ENCODE assay signal across 1 cellular context in the genomic region with DNA sequence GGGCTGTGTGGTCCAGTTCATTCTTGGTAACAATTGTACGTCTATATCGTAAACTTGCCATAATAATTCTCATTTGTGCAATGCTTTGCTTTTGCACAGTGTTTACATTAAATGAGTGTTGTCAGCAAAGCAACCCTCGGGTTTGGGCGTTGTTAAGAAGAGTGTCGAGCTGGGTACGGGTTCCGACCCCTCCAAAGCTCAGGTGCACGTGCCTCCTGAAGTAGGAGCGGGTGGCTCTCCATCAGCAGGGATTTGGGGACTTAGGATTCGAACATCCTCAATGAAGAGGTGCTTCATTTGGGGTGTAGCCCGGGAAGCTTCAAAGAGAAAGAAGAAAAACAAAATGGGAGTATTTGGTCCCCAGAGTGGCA.
TF ChIP-seq lines count a peak whose summit lies in the region.

No MANE protein-coding gene starts in this region.

TF ChIP-seq in GM23338, 12 proteins besides CTCF, POLR2A, EP300 and RAD21 (continued from another document):
- TF ChIP-seq, protein P1, sequence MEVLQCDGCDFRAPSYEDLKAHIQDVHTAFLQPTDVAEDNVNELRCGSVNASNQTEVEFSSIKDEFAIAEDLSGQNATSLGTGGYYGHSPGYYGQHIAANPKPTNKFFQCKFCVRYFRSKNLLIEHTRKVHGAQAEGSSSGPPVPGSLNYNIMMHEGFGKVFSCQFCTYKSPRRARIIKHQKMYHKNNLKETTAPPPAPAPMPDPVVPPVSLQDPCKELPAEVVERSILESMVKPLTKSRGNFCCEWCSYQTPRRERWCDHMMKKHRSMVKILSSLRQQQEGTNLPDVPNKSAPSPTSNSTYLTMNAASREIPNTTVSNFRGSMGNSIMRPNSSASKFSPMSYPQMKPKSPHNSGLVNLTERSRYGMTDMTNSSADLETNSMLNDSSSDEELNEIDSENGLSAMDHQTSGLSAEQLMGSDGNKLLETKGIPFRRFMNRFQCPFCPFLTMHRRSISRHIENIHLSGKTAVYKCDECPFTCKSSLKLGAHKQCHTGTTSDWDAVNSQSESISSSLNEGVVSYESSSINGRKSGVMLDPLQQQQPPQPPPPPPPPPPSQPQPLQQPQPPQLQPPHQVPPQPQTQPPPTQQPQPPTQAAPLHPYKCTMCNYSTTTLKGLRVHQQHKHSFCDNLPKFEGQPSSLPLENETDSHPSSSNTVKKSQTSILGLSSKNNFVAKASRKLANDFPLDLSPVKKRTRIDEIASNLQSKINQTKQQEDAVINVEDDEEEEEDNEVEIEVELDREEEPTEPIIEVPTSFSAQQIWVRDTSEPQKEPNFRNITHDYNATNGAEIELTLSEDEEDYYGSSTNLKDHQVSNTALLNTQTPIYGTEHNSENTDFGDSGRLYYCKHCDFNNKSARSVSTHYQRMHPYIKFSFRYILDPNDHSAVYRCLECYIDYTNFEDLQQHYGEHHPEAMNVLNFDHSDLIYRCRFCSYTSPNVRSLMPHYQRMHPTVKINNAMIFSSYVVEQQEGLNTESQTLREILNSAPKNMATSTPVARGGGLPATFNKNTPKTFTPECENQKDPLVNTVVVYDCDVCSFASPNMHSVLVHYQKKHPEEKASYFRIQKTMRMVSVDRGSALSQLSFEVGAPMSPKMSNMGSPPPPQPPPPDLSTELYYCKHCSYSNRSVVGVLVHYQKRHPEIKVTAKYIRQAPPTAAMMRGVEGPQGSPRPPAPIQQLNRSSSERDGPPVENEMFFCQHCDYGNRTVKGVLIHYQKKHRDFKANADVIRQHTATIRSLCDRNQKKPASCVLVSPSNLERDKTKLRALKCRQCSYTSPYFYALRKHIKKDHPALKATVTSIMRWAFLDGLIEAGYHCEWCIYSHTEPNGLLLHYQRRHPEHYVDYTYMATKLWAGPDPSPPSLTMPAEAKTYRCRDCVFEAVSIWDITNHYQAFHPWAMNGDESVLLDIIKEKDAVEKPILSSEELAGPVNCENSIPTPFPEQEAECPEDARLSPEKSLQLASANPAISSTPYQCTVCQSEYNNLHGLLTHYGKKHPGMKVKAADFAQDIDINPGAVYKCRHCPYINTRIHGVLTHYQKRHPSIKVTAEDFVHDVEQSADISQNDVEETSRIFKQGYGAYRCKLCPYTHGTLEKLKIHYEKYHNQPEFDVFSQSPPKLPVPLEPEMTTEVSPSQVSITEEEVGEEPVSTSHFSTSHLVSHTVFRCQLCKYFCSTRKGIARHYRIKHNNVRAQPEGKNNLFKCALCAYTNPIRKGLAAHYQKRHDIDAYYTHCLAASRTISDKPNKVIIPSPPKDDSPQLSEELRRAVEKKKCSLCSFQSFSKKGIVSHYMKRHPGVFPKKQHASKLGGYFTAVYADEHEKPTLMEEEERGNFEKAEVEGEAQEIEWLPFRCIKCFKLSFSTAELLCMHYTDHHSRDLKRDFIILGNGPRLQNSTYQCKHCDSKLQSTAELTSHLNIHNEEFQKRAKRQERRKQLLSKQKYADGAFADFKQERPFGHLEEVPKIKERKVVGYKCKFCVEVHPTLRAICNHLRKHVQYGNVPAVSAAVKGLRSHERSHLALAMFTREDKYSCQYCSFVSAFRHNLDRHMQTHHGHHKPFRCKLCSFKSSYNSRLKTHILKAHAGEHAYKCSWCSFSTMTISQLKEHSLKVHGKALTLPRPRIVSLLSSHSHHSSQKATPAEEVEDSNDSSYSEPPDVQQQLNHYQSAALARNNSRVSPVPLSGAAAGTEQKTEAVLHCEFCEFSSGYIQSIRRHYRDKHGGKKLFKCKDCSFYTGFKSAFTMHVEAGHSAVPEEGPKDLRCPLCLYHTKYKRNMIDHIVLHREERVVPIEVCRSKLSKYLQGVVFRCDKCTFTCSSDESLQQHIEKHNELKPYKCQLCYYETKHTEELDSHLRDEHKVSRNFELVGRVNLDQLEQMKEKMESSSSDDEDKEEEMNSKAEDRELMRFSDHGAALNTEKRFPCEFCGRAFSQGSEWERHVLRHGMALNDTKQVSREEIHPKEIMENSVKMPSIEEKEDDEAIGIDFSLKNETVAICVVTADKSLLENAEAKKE (CRISPR knock-in tag; IDR thresholded peaks at IDR 0.05): no peak
- TF ChIP-seq, protein P2, sequence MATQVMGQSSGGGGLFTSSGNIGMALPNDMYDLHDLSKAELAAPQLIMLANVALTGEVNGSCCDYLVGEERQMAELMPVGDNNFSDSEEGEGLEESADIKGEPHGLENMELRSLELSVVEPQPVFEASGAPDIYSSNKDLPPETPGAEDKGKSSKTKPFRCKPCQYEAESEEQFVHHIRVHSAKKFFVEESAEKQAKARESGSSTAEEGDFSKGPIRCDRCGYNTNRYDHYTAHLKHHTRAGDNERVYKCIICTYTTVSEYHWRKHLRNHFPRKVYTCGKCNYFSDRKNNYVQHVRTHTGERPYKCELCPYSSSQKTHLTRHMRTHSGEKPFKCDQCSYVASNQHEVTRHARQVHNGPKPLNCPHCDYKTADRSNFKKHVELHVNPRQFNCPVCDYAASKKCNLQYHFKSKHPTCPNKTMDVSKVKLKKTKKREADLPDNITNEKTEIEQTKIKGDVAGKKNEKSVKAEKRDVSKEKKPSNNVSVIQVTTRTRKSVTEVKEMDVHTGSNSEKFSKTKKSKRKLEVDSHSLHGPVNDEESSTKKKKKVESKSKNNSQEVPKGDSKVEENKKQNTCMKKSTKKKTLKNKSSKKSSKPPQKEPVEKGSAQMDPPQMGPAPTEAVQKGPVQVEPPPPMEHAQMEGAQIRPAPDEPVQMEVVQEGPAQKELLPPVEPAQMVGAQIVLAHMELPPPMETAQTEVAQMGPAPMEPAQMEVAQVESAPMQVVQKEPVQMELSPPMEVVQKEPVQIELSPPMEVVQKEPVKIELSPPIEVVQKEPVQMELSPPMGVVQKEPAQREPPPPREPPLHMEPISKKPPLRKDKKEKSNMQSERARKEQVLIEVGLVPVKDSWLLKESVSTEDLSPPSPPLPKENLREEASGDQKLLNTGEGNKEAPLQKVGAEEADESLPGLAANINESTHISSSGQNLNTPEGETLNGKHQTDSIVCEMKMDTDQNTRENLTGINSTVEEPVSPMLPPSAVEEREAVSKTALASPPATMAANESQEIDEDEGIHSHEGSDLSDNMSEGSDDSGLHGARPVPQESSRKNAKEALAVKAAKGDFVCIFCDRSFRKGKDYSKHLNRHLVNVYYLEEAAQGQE (IDR thresholded peaks at IDR 0.05; ENCODE audit: unreplicated experiment): no peak
